ENCODE assay signal across 14 cellular contexts in the genomic region with DNA sequence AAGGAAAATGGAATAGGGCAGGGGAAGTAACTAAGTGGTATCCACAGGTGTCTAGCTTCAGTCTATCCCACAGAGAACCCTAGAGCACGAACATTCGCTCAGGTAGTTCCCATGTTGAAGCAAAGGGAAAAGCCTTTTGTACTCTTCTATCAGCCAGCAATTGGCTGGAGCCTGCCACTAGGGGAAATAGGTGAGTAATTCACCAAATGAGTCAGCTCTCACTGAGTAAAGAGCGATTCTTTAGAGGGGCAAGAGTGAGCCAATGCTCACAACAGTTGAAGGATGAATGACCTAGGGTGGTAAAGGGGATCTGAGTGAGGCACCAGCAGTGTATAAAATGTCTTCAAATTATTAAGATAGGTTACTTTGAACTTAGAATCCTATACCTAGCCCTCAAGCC.
A peak's percentile ranks its signal among the peaks of the same experiment; 100 is the strongest.
DNase-seq lines count a peak whose midpoint lies in the region; ATAC-seq, FAIRE-seq and TF ChIP-seq lines count a peak whose summit lies in the region.
"Had no signal": no experiment of that assay in that cellular context is flagged by ENCODE, and none has a peak within 500 bp of the region (broad histone marks: within the 10 kb centered on the region; RNA-seq: fewer than 3 reads in every experiment).

No MANE protein-coding gene starts in this region.

- no peaks in the 10 kb centered on the region for H3K4me1 Mint-ChIP-seq in WTC11
- no peaks in the 10 kb centered on the region for H3K4me1 Mint-ChIP-seq in osteocyte (ENCODE audit: unreplicated experiment)
- H3K4me1 Mint-ChIP-seq: nephron progenitor cell had no signal

- POLR2A ChIA-PET in HepG2 (lab: Yijun Ruan, JAX) (no interaction called here), WTC11 (lab: Charles Lee) (no interaction called here)

- H3K9ac ChIP-seq in HepG2 (ENCODE audit: insufficient read depth, low read depth, low read length), result no peak overlapping the region
- H3K9ac ChIP-seq: BLaER1 treated with 17β-estradiol and CSF1 and Interleukin-3, amounts not matched to agents 10 nM and 100 nM had no signal

- no peak for TF ChIP-seq RAD21 in HepG2 (CRISPR knock-in tag; IDR thresholded peaks at IDR 0.05)

- no TSS peak for BruUV-seq in HepG2 (replicated peaks; lab: Mats Ljungman, UMichigan)

- no peaks in the 10 kb centered on the region for H3K27me3 ChIP-seq in HepG2 (ENCODE audit: control insufficient read depth in 1 of 2, insufficient read depth in 2 of 2, low read length in 2 of 2)
- H3K27me3 ChIP-seq in right lobe of liver, result no peaks in the 10 kb centered on the region
- H3K27me3 ChIP-seq: BLaER1 treated with 17β-estradiol and CSF1 and Interleukin-3, amounts not matched to agents 10 nM and 100 nM had no signal

- H3K4me3 ChIP-seq in HepG2 (replicated peaks in 1 of 3; ENCODE audit: insufficient read depth in 1 of 3, low read depth in 2 of 3, low read length in 3 of 3), result no peak overlapping the region
- no peak overlapping the region for H3K4me3 ChIP-seq in right lobe of liver
- H3K4me3 ChIP-seq: BLaER1 treated with 17β-estradiol and CSF1 and Interleukin-3, amounts not matched to agents 10 nM and 100 nM had no signal

- H3K36me3 ChIP-seq in HepG2 (replicated peaks in 1 of 2; ENCODE audit: control insufficient read depth in 1 of 2, insufficient read depth in 2 of 2, low read length in 2 of 2), result no peaks in the 10 kb centered on the region
- no peaks in the 10 kb centered on the region for H3K36me3 ChIP-seq in right lobe of liver
- H3K36me3 ChIP-seq: BLaER1 treated with 17β-estradiol and CSF1 and Interleukin-3, amounts not matched to agents 10 nM and 100 nM had no signal

- intact Hi-C loops in HepG2 (cut with micrococcal nuclease; ENCODE audit: unreplicated experiment), result loop anchor here (1.0 kb wide), 1 partner anchor 49 kb away; no protein-coding TSS in a partner anchor
- intact Hi-C loops in right lobe of liver (cut with DNase I), result no loop called here

- WGBS in HepG2 (ENCODE audit: low lambda C conversion rate), result 2% methylated on average over 3 of the region's 3 CpGs
- WGBS in right lobe of liver (ENCODE audit: insufficient coverage, low coverage, low lambda C conversion rate, missing lambda C conversion rate), result 71% methylated on average over 3 of the region's 3 CpGs

- TF ChIP-seq EP300 in HepG2 (IDR thresholded peaks at IDR 0.05; ENCODE audit: low read depth in 2 of 2, low read length in 2 of 2) (no peak), HepG2 (CRISPR knock-in tag; IDR thresholded peaks at IDR 0.05; ENCODE audit: borderline replicate concordance) (no peak)

- TF ChIP-seq POLR2A in HepG2 (IDR thresholded peaks at IDR 0.05; ENCODE audit: insufficient read depth in 1 of 2, low read depth in 2 of 2, low read length in 2 of 2) (no peak), right lobe of liver (IDR thresholded peaks at IDR 0.05) (no peak)

- in situ Hi-C loops in HepG2 (cut with HindIII; ENCODE audit: extremely low pct_ligation_motif_present, low pct_unique_long_range_greater_than_20kb), result no loop called here

- H3K4me3 Mint-ChIP-seq in WTC11 (no peak overlapping the region), osteocyte (ENCODE audit: unreplicated experiment) (no peak overlapping the region)
- H3K4me3 Mint-ChIP-seq: dendritic cell treated with granulocyte-macrophage colony-stimulating factor and Interleukin-4, amounts not matched to agents 40 ng/mL and 50 ng/mL, for 4 days; nephron progenitor cell had no signal

- no peak for DNase-seq in HepG2 (ENCODE audit: low spot score)
- no peak for DNase-seq in right lobe of liver
- DNase-seq in WTC11 (ENCODE audit: low spot score), result no peak
- no peak for DNase-seq in SKM-1 (lab: John Stamatoyannopoulos, UW; ENCODE audit: unreplicated experiment)
- no peak for DNase-seq in activated CD8-positive, alpha-beta memory T cell treated with anti-CD3 and anti-CD28 coated beads, Interleukin-2, amount 50 U/mL, for 4 hours
- DNase-seq in osteocyte (ENCODE audit: extremely low spot score, unreplicated experiment), result no peak
- DNase-seq: NCI-H774; nephron progenitor cell; stimulated activated CD4-positive, alpha-beta T cell treated with anti-CD3 and anti-CD28 coated beads, Interleukin-2, amount 100 ng/mL, for 48 hours had no signal

- H3K9me3 Mint-ChIP-seq in WTC11, result no peaks in the 10 kb centered on the region
- H3K9me3 Mint-ChIP-seq in osteocyte (ENCODE audit: unreplicated experiment), result no peaks in the 10 kb centered on the region
- H3K9me3 Mint-ChIP-seq: activated T-helper 2 cell treated with anti-CD3 and anti-CD28 coated beads, Interferon-gamma antibody, Interleukin-2, Interleukin-4, amounts not matched to agents 10 μg/mL and 5 μg/mL and 100 μg/mL, durations not matched to agents 14 hours and 24 hours and 36 hours; dendritic cell treated with granulocyte-macrophage colony-stimulating factor and Interleukin-4, amounts not matched to agents 40 ng/mL and 50 ng/mL, for 4 days had no signal

- TF ChIP-seq CTCF in HepG2 (CRISPR knock-in tag; IDR thresholded peaks at IDR 0.05) (no peak), right lobe of liver (IDR thresholded peaks at IDR 0.05) (no peak), WTC11 (IDR thresholded peaks at IDR 0.05) (no peak), osteocyte (IDR thresholded peaks at IDR 0.05) (no peak)

- H3K79me2 ChIP-seq in HepG2 (ENCODE audit: insufficient read depth, low read length), result no peaks in the 10 kb centered on the region

- CTCF ChIA-PET in HepG2 (lab: Yijun Ruan, JAX; ENCODE audit: low intra/inter-chr PET ratio, low total read pairs) (no interaction called here), WTC11 (lab: Charles Lee) (interaction anchor here (0.6 to 1.4 kb wide), 3 partner anchors 18 to 143 kb away, joined by 3 to 8 read pairs (median 3); no protein-coding TSS in a partner anchor)

- no peaks in the 10 kb centered on the region for H4K20me1 ChIP-seq in HepG2 (ENCODE audit: insufficient read depth, low read length)
- H4K20me1 ChIP-seq: BLaER1 treated with 17β-estradiol and CSF1 and Interleukin-3, amounts not matched to agents 10 nM and 100 nM had no signal

- no peak for FAIRE-seq in HepG2 (lab: Jason Lieb, UNC)

- H2AFZ ChIP-seq in HepG2 (ENCODE audit: low read length), result no peak overlapping the region

- peak; percentile 36; the same call in 1 of the 3 replicates for ATAC-seq in HepG2
- no peak for ATAC-seq in right lobe of liver
- peak; percentile 62 for ATAC-seq in HG03342 (IDR thresholded peaks at IDR 0.05; ENCODE audit: unreplicated experiment)
- ATAC-seq in WTC11, result peak; percentile 75
- no peak for ATAC-seq in GM21786 (IDR thresholded peaks at IDR 0.05; ENCODE audit: unreplicated experiment)

- H3K36me3 Mint-ChIP-seq in WTC11, result no peaks in the 10 kb centered on the region
- no peaks in the 10 kb centered on the region for H3K36me3 Mint-ChIP-seq in osteocyte (ENCODE audit: unreplicated experiment)

- H3K4me2 ChIP-seq in HepG2 (ENCODE audit: low read depth, low read length), result no peak overlapping the region
- H3K4me2 ChIP-seq: BLaER1 treated with 17β-estradiol and CSF1 and Interleukin-3, amounts not matched to agents 10 nM and 100 nM had no signal

- peaks cover 52% of the 10 kb centered on the region for H3K27me3 Mint-ChIP-seq in WTC11 (ENCODE audit: low read depth)
- H3K27me3 Mint-ChIP-seq in osteocyte (ENCODE audit: unreplicated experiment), result peaks cover 36% of the 10 kb centered on the region

- no peak overlapping the region for H3K27ac ChIP-seq in HepG2 (ENCODE audit: extremely low read length, insufficient read depth, low read length)
- no peak overlapping the region for H3K27ac ChIP-seq in right lobe of liver
- H3K27ac ChIP-seq: BLaER1 treated with 17β-estradiol and CSF1 and Interleukin-3, amounts not matched to agents 10 nM and 100 nM had no signal

- no peaks in the 10 kb centered on the region for H3K4me1 ChIP-seq in HepG2 (ENCODE audit: insufficient read depth, low read length)
- H3K4me1 ChIP-seq in right lobe of liver, result no peaks in the 10 kb centered on the region
- H3K4me1 ChIP-seq: BLaER1 treated with 17β-estradiol and CSF1 and Interleukin-3, amounts not matched to agents 10 nM and 100 nM had no signal

- H3K27ac Mint-ChIP-seq in WTC11 (no peak overlapping the region), osteocyte (ENCODE audit: unreplicated experiment) (no peak overlapping the region)
- H3K27ac Mint-ChIP-seq: activated T-helper 2 cell treated with anti-CD3 and anti-CD28 coated beads, Interferon-gamma antibody, Interleukin-2, Interleukin-4, amounts not matched to agents 10 μg/mL and 5 μg/mL and 100 μg/mL, durations not matched to agents 14 hours and 24 hours and 36 hours; dendritic cell treated with granulocyte-macrophage colony-stimulating factor and Interleukin-4, amounts not matched to agents 40 ng/mL and 50 ng/mL, for 4 days; nephron progenitor cell had no signal

- H3K9me3 ChIP-seq in HepG2 (ENCODE audit: low read length), result no peaks in the 10 kb centered on the region
- H3K9me3 ChIP-seq in right lobe of liver, result no peaks in the 10 kb centered on the region

TF ChIP-seq in HepG2, 621 proteins besides CTCF, POLR2A, EP300 and RAD21 (continues in another document):
- TF ChIP-seq TEAD3 (CRISPR knock-in tag; optimal IDR thresholded peaks at IDR 0.05; ENCODE audit: borderline replicate concordance) (no peak), ZNF24 (IDR thresholded peaks at IDR 0.05) (no peak), SP5 (CRISPR knock-in tag; IDR thresholded peaks at IDR 0.05; ENCODE audit: borderline replicate concordance, low read depth) (no peak), ZFP41 (CRISPR knock-in tag; IDR thresholded peaks at IDR 0.05; ENCODE audit: borderline replicate concordance) (no peak), ZFP36L2 (CRISPR knock-in tag; IDR thresholded peaks at IDR 0.05) (no peak), RAD51 (IDR thresholded peaks at IDR 0.05; ENCODE audit: borderline replicate concordance) (no peak), FOSL2 (CRISPR knock-in tag; IDR thresholded peaks at IDR 0.05) (no peak)

TF ChIP-seq in WTC11, 78 proteins besides CTCF, POLR2A, EP300 and RAD21 (continues in another document):
- TF ChIP-seq KAT7 (CRISPR knock-in tag; IDR thresholded peaks at IDR 0.05; ENCODE audit: borderline replicate concordance), result no peak
- TF ChIP-seq JUN (CRISPR knock-in tag; IDR thresholded peaks at IDR 0.05), result no peak
- TF ChIP-seq GTF2I (CRISPR knock-in tag; conservative IDR thresholded peaks at IDR 0.05), result no peak
- TF ChIP-seq TCF7 (CRISPR knock-in tag; IDR thresholded peaks at IDR 0.05; ENCODE audit: low read depth), result no peak
- TF ChIP-seq, protein P1, sequence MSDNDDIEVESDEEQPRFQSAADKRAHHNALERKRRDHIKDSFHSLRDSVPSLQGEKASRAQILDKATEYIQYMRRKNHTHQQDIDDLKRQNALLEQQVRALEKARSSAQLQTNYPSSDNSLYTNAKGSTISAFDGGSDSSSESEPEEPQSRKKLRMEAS (CRISPR knock-in tag; IDR thresholded peaks at IDR 0.05), result no peak
- TF ChIP-seq NFE2L1 (CRISPR knock-in tag; IDR thresholded peaks at IDR 0.05), result no peak

Comparison
In these comparisons a context has a peak if more than half of its experiments do, and no peak if none do; other contexts are left out.
1. ATAC-seq: peak in HepG2 (single experiment), HG03342 (single experiment) and WTC11 (single experiment); none in right lobe of liver (0 of 4) and GM21786 (single experiment).